8 cellular contexts compared by ENCODE assay signal in the genomic region with DNA sequence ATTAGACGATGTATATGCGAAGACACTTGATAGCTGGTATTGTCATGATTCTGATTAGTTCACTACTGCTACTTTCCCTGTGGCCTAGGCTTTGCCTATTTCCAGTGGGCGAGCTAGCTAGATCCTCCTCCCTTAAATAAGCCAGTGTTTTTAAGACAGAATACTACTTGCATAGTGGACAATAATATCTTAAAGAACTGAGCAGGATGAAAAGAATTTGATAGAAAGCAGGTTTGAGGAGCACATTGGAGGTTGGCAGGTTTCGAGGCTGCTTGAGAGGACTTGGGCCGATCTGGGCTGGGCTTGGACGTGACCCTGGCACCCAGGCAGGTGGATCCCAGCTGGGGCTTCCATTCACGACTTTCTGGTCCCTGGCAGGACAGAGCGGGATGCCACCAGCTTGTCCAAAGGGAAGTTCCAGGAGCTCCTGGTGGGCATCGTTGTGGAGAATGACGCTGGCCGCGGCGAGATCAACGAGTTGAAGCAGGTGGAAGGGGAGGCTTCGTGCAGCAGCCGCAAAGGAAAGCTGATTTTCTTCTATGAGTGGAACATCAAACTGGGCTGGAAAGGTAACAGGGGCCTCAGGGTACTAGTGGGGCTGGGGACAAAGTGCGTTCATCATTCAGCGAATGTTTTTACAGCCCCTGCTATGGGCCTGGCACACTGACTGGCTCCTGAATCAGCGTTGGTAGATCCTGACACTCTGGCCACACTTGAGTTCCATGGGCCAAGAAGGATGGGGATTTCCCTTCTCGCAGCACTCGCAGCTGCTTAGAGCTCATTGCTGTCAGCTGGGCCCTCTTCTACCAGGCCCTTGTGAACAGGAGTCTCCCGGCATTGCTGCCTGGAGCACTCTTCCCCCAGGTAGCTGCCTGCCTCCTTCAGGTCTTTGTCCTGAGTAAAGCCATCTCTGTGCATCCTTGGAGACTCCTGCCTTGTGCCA. TPM values are rescaled to one million over a fixed set of nuclear protein-coding genes. Genes with fewer than 3 reads are reported as not detected.
DNase-seq lines count a peak whose midpoint lies in the region; ATAC-seq and TF ChIP-seq lines count a peak whose summit lies in the region.

No MANE protein-coding gene starts in this region.

- intact Hi-C loops in sigmoid colon (cut with DNase I) = loop anchor here (5.0 kb wide), 3 partner anchors 112 to 627 kb away; partner anchors contain the start of genes BCL11A, SANBR and XPO1

- DNase-seq in GM13977 (ENCODE audit: low spot score) = peak; percentile 34
- DNase-seq in RWPE2 (ENCODE audit: low spot score) = no peak
- peak; percentile 35 for DNase-seq in epithelial cell of proximal tubule (ENCODE audit: low read depth)
- no peak for DNase-seq in sigmoid colon
- no peak for DNase-seq in NCI-H2107 (lab: John Stamatoyannopoulos, UW)

- H3K27ac ChIP-seq in RWPE2 (ENCODE audit: poor library complexity, severe bottlenecking) = peak overlapping the region; percentile 71
- peak overlapping the region; percentile 97 to 99 (median 98) for H3K27ac ChIP-seq in sigmoid colon

- TF ChIP-seq CTCF in GM13977 (IDR thresholded peaks at IDR 0.05; ENCODE audit: extremely low read depth, insufficient read depth, missing control alignments) (no peak), RWPE2 (IDR thresholded peaks at IDR 0.05; ENCODE audit: poor library complexity, severe bottlenecking) (no peak), epithelial cell of proximal tubule (conservative IDR thresholded peaks at IDR 0.05; ENCODE audit: low read depth, low read length) (no peak), sigmoid colon (IDR thresholded peaks at IDR 0.05) (no peak)

- ATAC-seq in RWPE2 (ENCODE audit: low read depth) (no peak), GM21717 (IDR thresholded peaks at IDR 0.05; ENCODE audit: unreplicated experiment) (no peak), HG03196 (IDR thresholded peaks at IDR 0.05; ENCODE audit: unreplicated experiment) (no peak), GM21786 (IDR thresholded peaks at IDR 0.05; ENCODE audit: unreplicated experiment) (no peak)

- peak overlapping the region; percentile 50 for H3K4me3 ChIP-seq in RWPE2 (ENCODE audit: severe bottlenecking)
- H3K4me3 ChIP-seq in epithelial cell of proximal tubule (ENCODE audit: low read depth, low read length) = peak overlapping the region; percentile 74
- peak overlapping the region; percentile 53 to 94 (median 88) for H3K4me3 ChIP-seq in sigmoid colon

- H3K36me3 ChIP-seq in RWPE2 (ENCODE audit: low read depth) (peaks cover 51% of the 10 kb centered on the region), sigmoid colon (peaks cover 10 to 33% (median 20%) of the 10 kb centered on the region in 4 donors)

- H3K4me1 ChIP-seq in RWPE2 (ENCODE audit: insufficient read depth, poor library complexity, severe bottlenecking) (peaks cover 26% of the 10 kb centered on the region), sigmoid colon (peaks cover 0 to 55% (median 50%) of the 10 kb centered on the region in 4 donors)

- in situ Hi-C loops in GM13977 (cut with MboI; ENCODE audit: low pct_unique_long_range_greater_than_20kb, low sequenced_read_pairs, unreplicated experiment) = no loop called here

- no peak for TF ChIP-seq POLR2A in sigmoid colon (IDR thresholded peaks at IDR 0.05)

- H3K27me3 ChIP-seq in RWPE2 (ENCODE audit: insufficient read depth, poor library complexity, severe bottlenecking) (no peaks in the 10 kb centered on the region), sigmoid colon (no peaks in the 10 kb centered on the region)

- WGBS in sigmoid colon, 2 donors = 88 to 90% methylated on average over 22 of the region's 22 CpGs

- H3K9me3 ChIP-seq in RWPE2 (ENCODE audit: severe bottlenecking) = no peaks in the 10 kb centered on the region
- no peaks in the 10 kb centered on the region for H3K9me3 ChIP-seq in sigmoid colon

- TF ChIP-seq EP300 in sigmoid colon (IDR thresholded peaks at IDR 0.05) = no peak

RNA-seq across cellular contexts. Expression of gene C2orf74, which starts 16.9 kb away (rescaled TPM):
- 4.4 and 9.1 TPM in 2 replicates for total RNA-seq in epithelial cell of proximal tubule
- total RNA-seq in sigmoid colon = 10 to 100 TPM; 18.6 to 59.2 (median 31.2) TPM
- polyA plus RNA-seq in sigmoid colon = 10 to 100 TPM in 2 of 3 donors, 1 to 10 TPM in 1; 4.4 to 18.6 (median 10.1) TPM

Comparison
In these comparisons a context has a peak if more than half of its experiments do, and no peak if none do; other contexts are left out.
1. DNase-seq: peak in GM13977 (single experiment) and epithelial cell of proximal tubule (single experiment); none in RWPE2 (single experiment), sigmoid colon (single experiment) and NCI-H2107 (single experiment).
2. Peak in every context shown above with its lines, with median percentiles within 50 percentile points of each other: H3K4me3 ChIP-seq.